19 cellular contexts compared by ENCODE assay signal in the genomic region with DNA sequence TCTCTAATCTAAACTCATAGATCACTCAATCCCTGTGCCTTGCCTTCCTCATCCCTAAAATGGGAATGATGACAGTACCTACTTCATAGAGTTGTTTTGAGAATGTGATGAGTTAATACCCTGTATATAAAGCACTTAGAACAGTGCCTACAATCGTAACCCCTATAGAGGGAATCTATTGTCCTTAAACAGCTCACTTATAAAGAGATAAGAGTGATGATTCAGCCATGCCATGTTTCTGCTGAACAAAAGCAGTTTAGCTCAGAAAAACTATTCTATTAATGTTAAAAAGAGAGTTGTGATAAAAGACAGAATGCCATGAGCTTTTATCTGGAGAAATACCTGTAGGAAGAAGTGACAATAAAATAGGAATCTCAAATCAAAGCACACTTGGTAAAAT.
"Had no signal": no experiment of that assay in that cellular context is flagged by ENCODE, and none has a peak within 500 bp of the region (broad histone marks: within the 10 kb centered on the region; RNA-seq: fewer than 3 reads in every experiment).

No MANE protein-coding gene starts in this region.

- DNase-seq: activated CD4-positive, alpha-beta T cell treated with anti-CD3 and anti-CD28 coated beads, Interleukin-2, amount 10 ng/mL, durations not matched to agents 7 days and 5 days; activated CD8-positive, alpha-beta memory T cell treated with anti-CD3 and anti-CD28 coated beads, Interleukin-2, amount 50 U/mL, for 4 hours; activated effector memory CD4-positive, alpha-beta T cell treated with anti-CD3 and anti-CD28 coated beads, Interleukin-2, amount 50 U/mL, for 16 hours; activated T-cell treated with anti-CD3 and anti-CD28 coated beads, Interleukin-2, amount 50 U/mL, for 48 hours; amniotic stem cell; gastrocnemius medialis; head of caudate nucleus; left ventricle myocardium superior; mucosa of descending colon; naive B cell; stimulated activated CD8-positive, alpha-beta memory T cell treated with anti-CD3 and anti-CD28 coated beads, Interleukin-4, amount 100 ng/mL, for 48 hours; stimulated activated naive CD4-positive, alpha-beta T cell; T-helper 1 cell; T-helper 9 cell; transverse colon had no signal

- H3K27ac Mint-ChIP-seq: activated CD4-positive, alpha-beta T cell treated with anti-CD3 and anti-CD28 coated beads, Interleukin-2, amount 10 ng/mL, durations not matched to agents 7 days and 5 days; memory B cell; neural progenitor cell; progenitor cell of endocrine pancreas had no signal

- ATAC-seq: activated naive CD4-positive, alpha-beta T cell treated with anti-CD3 and anti-CD28 coated beads, Interleukin-2, amount 50 U/mL, for 72 hours; gastrocnemius medialis; left ventricle myocardium superior; mucosa of descending colon had no signal

- H3K4me3 ChIP-seq: gastrocnemius medialis, mucosa of descending colon, neural progenitor cell, transverse colon had no signal

- H3K9me3 Mint-ChIP-seq: activated CD4-positive, alpha-beta T cell treated with anti-CD3 and anti-CD28 coated beads, Interleukin-2, amount 10 ng/mL, durations not matched to agents 7 days and 5 days; activated naive CD4-positive, alpha-beta T cell treated with anti-CD3 and anti-CD28 coated beads, Interleukin-2, amount 50 U/mL, for 72 hours; memory B cell had no signal

- H3K36me3 Mint-ChIP-seq: neural progenitor cell had no signal

- H3K4me1 Mint-ChIP-seq: naive B cell had no signal

- H3K27me3 Mint-ChIP-seq: activated CD4-positive, alpha-beta T cell treated with anti-CD3 and anti-CD28 coated beads, Interleukin-2, amount 10 ng/mL, durations not matched to agents 7 days and 5 days; memory B cell; naive B cell; progenitor cell of endocrine pancreas had no signal

- H3K4me3 Mint-ChIP-seq: activated CD4-positive, alpha-beta T cell treated with anti-CD3 and anti-CD28 coated beads, Interleukin-2, amount 10 ng/mL, durations not matched to agents 7 days and 5 days; memory B cell; naive B cell; neural progenitor cell had no signal
